ENCODE assay signal across 18 cellular contexts in genomic region chr5:76942581-76942980, GRCh38. TPM values are rescaled to one million over a fixed set of nuclear protein-coding genes. Genes with fewer than 3 reads are reported as not detected.
A peak's percentile ranks its signal among the peaks of the same experiment; 100 is the strongest.
DNase-seq lines count a peak whose midpoint lies in the region; ATAC-seq, FAIRE-seq and TF ChIP-seq lines count a peak whose summit lies in the region.
"Had no signal": no experiment of that assay in that cellular context is flagged by ENCODE, and none has a peak within 500 bp of the region (broad histone marks: within the 10 kb centered on the region; RNA-seq: fewer than 3 reads in every experiment).

No MANE protein-coding gene starts in this region.

- H3K9me3 ChIP-seq in Panc1 (ENCODE audit: control insufficient read depth, insufficient read depth, low read depth, low read length) (no peaks in the 10 kb centered on the region), fibroblast of lung (ENCODE audit: control insufficient read depth, insufficient read depth, low read depth, low read length) (no peaks in the 10 kb centered on the region), body of pancreas (no peaks in the 10 kb centered on the region)
- H3K9me3 ChIP-seq: gastrocnemius medialis, SK-N-SH had no signal

- TF ChIP-seq CTCF in Panc1 (IDR thresholded peaks at IDR 0.05) (no peak), fibroblast of lung (conservative IDR thresholded peaks at IDR 0.05 in 1 of 2, IDR thresholded peaks at IDR 0.05 in 1 of 2; ENCODE audit: low read depth in 1 of 2, low read length in 2 of 2) (no peak), body of pancreas (IDR thresholded peaks at IDR 0.05) (no peak)

- no peak overlapping the region for H3K4me3 Mint-ChIP-seq in stimulated activated effector memory CD8-positive, alpha-beta T cell treated with anti-CD3 and anti-CD28 coated beads, Interleukin-12 subunit alpha, Interleukin-12 subunit beta, amount 100 ng/mL, for 72 hours
- H3K4me3 Mint-ChIP-seq: dendritic cell treated with granulocyte-macrophage colony-stimulating factor and Interleukin-4, amounts not matched to agents 40 ng/mL and 50 ng/mL, for 4 days; IgD-negative memory B cell; WTC11 had no signal

- POLR2A ChIA-PET in Panc1 (lab: Charles Lee) = no interaction called here

- CTCF ChIA-PET in Panc1 (lab: Charles Lee) = no interaction called here

- no peaks in the 10 kb centered on the region for H3K79me2 ChIP-seq in fibroblast of lung (ENCODE audit: control insufficient read depth, insufficient read depth, low read length)

- intact Hi-C loops in Panc1 (cut with micrococcal nuclease; ENCODE audit: unreplicated experiment) = no loop called here
- intact Hi-C loops in body of pancreas (cut with DNase I) = no loop called here

- peaks cover 2% of the 10 kb centered on the region for H3K9me3 Mint-ChIP-seq in stimulated activated effector memory CD8-positive, alpha-beta T cell treated with anti-CD3 and anti-CD28 coated beads, Interleukin-12 subunit alpha, Interleukin-12 subunit beta, amount 100 ng/mL, for 72 hours
- H3K9me3 Mint-ChIP-seq: dendritic cell treated with granulocyte-macrophage colony-stimulating factor and Interleukin-4, amounts not matched to agents 40 ng/mL and 50 ng/mL, for 4 days had no signal

- ATAC-seq in Panc1 = peak; percentile 38; the same call in 1 of the 2 replicates
- ATAC-seq in stimulated activated effector memory CD8-positive, alpha-beta T cell treated with anti-CD3 and anti-CD28 coated beads, Interleukin-12 subunit alpha, Interleukin-12 subunit beta, amount 100 ng/mL, for 72 hours = peak; percentile 58
- no peak for ATAC-seq in body of pancreas
- ATAC-seq: activated naive CD4-positive, alpha-beta T cell treated with anti-CD3 and anti-CD28 coated beads, Interleukin-2, amount 50 U/mL, for 72 hours; gastrocnemius medialis; WTC11 had no signal

- no peaks in the 10 kb centered on the region for H3K27me3 ChIP-seq in Panc1 (ENCODE audit: control insufficient read depth, insufficient read depth, low read length)
- H3K27me3 ChIP-seq in fibroblast of lung (ENCODE audit: control insufficient read depth, insufficient read depth, low read length) = no peaks in the 10 kb centered on the region
- H3K27me3 ChIP-seq in body of pancreas = no peaks in the 10 kb centered on the region
- H3K27me3 ChIP-seq: gastrocnemius medialis had no signal

- H3K4me3 ChIP-seq in Panc1 (ENCODE audit: low read depth in 2 of 2, low read length in 2 of 2) (no peak overlapping the region), fibroblast of lung (replicated peaks in 1 of 4; ENCODE audit: control extremely low read depth in 1 of 4, insufficient read depth in 1 of 4, low read depth in 3 of 4, low read length in 4 of 4) (no peak overlapping the region), body of pancreas (no peak overlapping the region)
- H3K4me3 ChIP-seq: gastrocnemius medialis had no signal

- in situ Hi-C loops in Panc1 (cut with HindIII; ENCODE audit: low pct_unique_long_range_greater_than_20kb, low sequenced_read_pairs) = no loop called here

- H3K36me3 Mint-ChIP-seq in stimulated activated effector memory CD8-positive, alpha-beta T cell treated with anti-CD3 and anti-CD28 coated beads, Interleukin-12 subunit alpha, Interleukin-12 subunit beta, amount 100 ng/mL, for 72 hours = no peaks in the 10 kb centered on the region
- H3K36me3 Mint-ChIP-seq: activated naive CD4-positive, alpha-beta T cell treated with anti-CD3 and anti-CD28 coated beads, Interleukin-2, amount 50 U/mL, for 72 hours; WTC11 had no signal

- FAIRE-seq in H54 (lab: Jason Lieb, UNC) = peak; percentile 94
- FAIRE-seq: kidney had no signal

- DNase-seq in H54 (ENCODE audit: insufficient read length, low spot score) (peak; percentile 64), Panc1 (ENCODE audit: low read depth, low spot score) (no peak), fibroblast of lung (ENCODE audit: low read depth in 2 of 2) (peak; percentile 57 to 76), body of pancreas (no peak), amniotic stem cell (lab: John Stamatoyannopoulos, UW) (no peak)
- no peak for DNase-seq in stimulated activated effector memory CD8-positive, alpha-beta T cell treated with anti-CD3 and anti-CD28 coated beads, Interleukin-12 subunit alpha, Interleukin-12 subunit beta, amount 100 ng/mL, for 72 hours (ENCODE audit: low spot score in 2 of 2)
- no peak for DNase-seq in effector CD8-positive, alpha-beta T cell (lab: John Stamatoyannopoulos, UW)
- DNase-seq: COR-L47, gastrocnemius medialis, kidney, NCI-H1436 treated with DMSO at 0.1 percent for 48 hours, NCI-H774, retina, SK-N-SH had no signal

- TF ChIP-seq POLR2A in H54 (IDR thresholded peaks at IDR 0.05; ENCODE audit: low read depth, low read length) = no peak
- no peak for TF ChIP-seq POLR2A in body of pancreas (IDR thresholded peaks at IDR 0.05)

- no TSS peak for BruUV-seq in Panc1 (replicated peaks; lab: Mats Ljungman, UMichigan)

- H3K4me2 ChIP-seq in fibroblast of lung (ENCODE audit: extremely low read depth, insufficient read depth, low read length) = no peak overlapping the region
- H3K4me2 ChIP-seq: SK-N-SH had no signal

- H2AFZ ChIP-seq in fibroblast of lung (ENCODE audit: low read length) = no peak overlapping the region

- WGBS in body of pancreas, 2 donors = 90 to 96% methylated on average over 1 of the region's 1 CpG

- no peaks in the 10 kb centered on the region for H3K36me3 ChIP-seq in Panc1 (ENCODE audit: control insufficient read depth, insufficient read depth, low read length)
- no peaks in the 10 kb centered on the region for H3K36me3 ChIP-seq in fibroblast of lung (ENCODE audit: control insufficient read depth, insufficient read depth, low read length)
- no peaks in the 10 kb centered on the region for H3K36me3 ChIP-seq in body of pancreas (replicated peaks in 1 of 2; ENCODE audit: insufficient read depth in 1 of 2, low read depth in 2 of 2)
- H3K36me3 ChIP-seq: gastrocnemius medialis had no signal

- H3K4me1 ChIP-seq in Panc1 (ENCODE audit: control insufficient read depth, insufficient read depth, low read length) (no peaks in the 10 kb centered on the region), fibroblast of lung (ENCODE audit: control insufficient read depth, extremely low read depth, insufficient read depth, low read length) (no peaks in the 10 kb centered on the region), body of pancreas (no peaks in the 10 kb centered on the region)
- H3K4me1 ChIP-seq: gastrocnemius medialis had no signal

- peaks cover 14% of the 10 kb centered on the region for H3K4me1 Mint-ChIP-seq in stimulated activated effector memory CD8-positive, alpha-beta T cell treated with anti-CD3 and anti-CD28 coated beads, Interleukin-12 subunit alpha, Interleukin-12 subunit beta, amount 100 ng/mL, for 72 hours
- H3K4me1 Mint-ChIP-seq: IgD-negative memory B cell had no signal

- H3K27ac Mint-ChIP-seq in stimulated activated effector memory CD8-positive, alpha-beta T cell treated with anti-CD3 and anti-CD28 coated beads, Interleukin-12 subunit alpha, Interleukin-12 subunit beta, amount 100 ng/mL, for 72 hours = no peak overlapping the region
- H3K27ac Mint-ChIP-seq: activated naive CD4-positive, alpha-beta T cell treated with anti-CD3 and anti-CD28 coated beads, Interleukin-2, amount 50 U/mL, for 72 hours; dendritic cell treated with granulocyte-macrophage colony-stimulating factor and Interleukin-4, amounts not matched to agents 40 ng/mL and 50 ng/mL, for 4 days; WTC11 had no signal

- H3K27ac ChIP-seq in Panc1 (ENCODE audit: low read length) (no peak overlapping the region), fibroblast of lung (ENCODE audit: insufficient read depth, low read length) (no peak overlapping the region), body of pancreas (no peak overlapping the region)
- H3K27ac ChIP-seq: gastrocnemius medialis had no signal

- H3K9ac ChIP-seq in fibroblast of lung (ENCODE audit: insufficient read depth, low read length) = no peak overlapping the region
- H3K9ac ChIP-seq: SK-N-SH had no signal

- no peaks in the 10 kb centered on the region for H4K20me1 ChIP-seq in fibroblast of lung (ENCODE audit: control insufficient read depth, extremely low read depth, insufficient read depth, low read length)

RNA-seq across cellular contexts. Expression of gene CRHBP, which starts 10.3 kb away (rescaled TPM):
- total RNA-seq in Panc1 (2021; ENCODE audit: unreplicated experiment) (0.10 TPM), fibroblast of lung (under 0.01 and 0.17 TPM in 2 replicates), body of pancreas (under 1 TPM; 0.26 to 0.66 TPM)
- not detected for polyA plus RNA-seq in Panc1 (2012; ENCODE audit: insufficient read length)
- 0.17 and 0.18 TPM in 2 replicates for polyA plus RNA-seq in fibroblast of lung
- polyA plus RNA-seq in fibroblast of lung (2012) = 0.21 TPM in 1 of 2 replicates, not detected in the other
- polyA minus RNA-seq in fibroblast of lung (ENCODE audit: low replicate concordance) = not detected in 2 replicates
- total RNA-seq: WTC11 had no signal
- polyA plus RNA-seq: IgD-negative memory B cell, SK-N-SH had no signal

Comparison
In these comparisons a context has a peak if more than half of its experiments do, and no peak if none do; other contexts are left out.
1. DNase-seq: peak in H54 (single experiment) and fibroblast of lung (2 of 2); none in Panc1 (single experiment), stimulated activated effector memory CD8-positive, alpha-beta T cell treated with anti-CD3 and anti-CD28 coated beads, Interleukin-12 subunit alpha, Interleukin-12 subunit beta, amount 100 ng/mL, for 72 hours (0 of 2), body of pancreas (0 of 4), amniotic stem cell (single experiment) and effector CD8-positive, alpha-beta T cell (single experiment).